In genomic region chr1:30855686-30856259, GRCh38 we compare ENCODE assay signal across 16 cellular contexts.
"Had no signal": no experiment of that assay in that cellular context is flagged by ENCODE, and none has a peak within 500 bp of the region (broad histone marks: within the 10 kb centered on the region; RNA-seq: fewer than 3 reads in every experiment).

No MANE protein-coding gene starts in this region.

- ATAC-seq: activated CD4-positive, alpha-beta T cell treated with anti-CD3 and anti-CD28 coated beads for 36 hours; activated naive CD4-positive, alpha-beta T cell treated with anti-CD3 and anti-CD28 coated beads, Interleukin-2, amount 50 U/mL, for 72 hours; left cardiac atrium had no signal

- H3K4me3 ChIP-seq: adrenal gland, esophagus squamous epithelium, heart right ventricle, lung, thyroid gland had no signal

- H3K27me3 ChIP-seq: adrenal gland, heart right ventricle, thyroid gland had no signal

- H3K27ac ChIP-seq: adrenal gland, heart right ventricle, thyroid gland had no signal

- H3K36me3 ChIP-seq: adrenal gland, esophagus squamous epithelium, heart right ventricle, thyroid gland had no signal

- H3K9me3 ChIP-seq: adrenal gland, esophagus squamous epithelium, heart right ventricle, thyroid gland had no signal

- DNase-seq: activated CD4-positive, alpha-beta T cell treated with anti-CD3 and anti-CD28 coated beads for 36 hours; activated CD4-positive, alpha-beta T cell treated with anti-CD3 and anti-CD28 coated beads, Interleukin-2, amount 50 U/mL, for 48 hours; activated gamma-delta T cell treated with Interleukin-2 at 50 U/mL for 16 hours; activated T-cell treated with anti-CD3 and anti-CD28 coated beads for 4 hours; effector memory CD4-positive, alpha-beta T cell; esophagus squamous epithelium; heart right ventricle; left cardiac atrium; stimulated activated CD4-positive, alpha-beta T cell treated with anti-CD3 and anti-CD28 coated beads, Interleukin-12 subunit alpha, Interleukin-12 subunit beta, amount 100 ng/mL, for 4 hours; stimulated activated CD4-positive, alpha-beta T cell treated with anti-CD3 and anti-CD28 coated beads, Interleukin-1b, Interleukin-23, amount 100 ng/mL, for 48 hours; stimulated activated CD8-positive, alpha-beta memory T cell treated with anti-CD3 and anti-CD28 coated beads, Interleukin-4, amount 100 ng/mL, for 48 hours; stimulated activated naive CD4-positive, alpha-beta T cell had no signal
